8 cellular contexts compared by ENCODE assay signal in the genomic region with DNA sequence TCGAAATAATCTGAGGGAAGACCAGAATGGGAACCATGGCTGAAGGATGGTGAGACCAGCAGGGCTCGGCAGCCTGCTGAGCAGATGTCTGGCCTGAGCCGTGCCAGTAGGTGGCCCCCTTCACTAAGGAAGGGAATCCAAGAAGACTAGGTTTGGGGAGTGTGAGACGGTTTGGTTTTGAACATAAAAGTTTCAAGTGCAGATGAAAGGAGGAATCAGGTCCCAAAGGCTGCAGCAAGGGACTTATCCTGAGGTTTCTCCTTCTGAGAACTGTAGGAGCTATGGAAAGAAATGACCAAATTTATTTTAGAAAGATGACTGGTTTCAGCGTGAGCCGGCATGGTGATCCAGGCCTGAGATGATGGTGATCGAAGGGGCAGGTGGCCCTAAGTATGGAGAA. TPM values are rescaled to one million over a fixed set of nuclear protein-coding genes. Genes with fewer than 3 reads are reported as not detected.
DNase-seq lines count a peak whose midpoint lies in the region; ATAC-seq and TF ChIP-seq lines count a peak whose summit lies in the region.

No MANE protein-coding gene starts in this region.

- DNase-seq in NCI-H748 (lab: John Stamatoyannopoulos, UW; ENCODE audit: unreplicated experiment) (peak; percentile 57), NCI-H748 treated with DMSO at 0.1 percent for 48 hours (lab: John Stamatoyannopoulos, UW) (no peak), NCI-H2196 (lab: John Stamatoyannopoulos, UW; ENCODE audit: unreplicated experiment) (peak; percentile 65), cardiac fibroblast (ENCODE audit: low read depth in 2 of 2) (peak; percentile 81), left lobe of liver (ENCODE audit: low spot score) (peak; percentile 65)
- DNase-seq in activated CD4-positive, CD25-positive, alpha-beta regulatory T cell treated with anti-CD3 and anti-CD28 coated beads, Interleukin-2, amount 50 U/mL, for 16 hours (ENCODE audit: low read depth, low spot score) = peak; percentile 52
- DNase-seq in stimulated activated CD4-positive, alpha-beta T cell treated with anti-CD3 and anti-CD28 coated beads, Interleukin-4, amount 100 ng/mL, for 4 hours = peak; percentile 63 to 69

- peak; percentile 89 for TF ChIP-seq CTCF in cardiac fibroblast (IDR thresholded peaks at IDR 0.05; ENCODE audit: low read depth, low read length)

- H3K4me3 ChIP-seq in cardiac fibroblast (replicated peaks in 1 of 2; ENCODE audit: low read depth in 2 of 2, low read length in 2 of 2) = no peak overlapping the region

- ATAC-seq in left lobe of liver = peak; percentile 36
- no peak for ATAC-seq in GM21423 (IDR thresholded peaks at IDR 0.05; ENCODE audit: unreplicated experiment)

RNA-seq across cellular contexts. Expression of a gene that starts 4.6 kb away (rescaled TPM):
- 11.8 TPM for total RNA-seq in left lobe of liver

RNA-seq across cellular contexts. Expression of a gene that starts 28.1 kb away (rescaled TPM):
- 0.13 TPM for total RNA-seq in left lobe of liver

RNA-seq across cellular contexts. Expression of a gene that starts 32.0 kb away (rescaled TPM):
- total RNA-seq in left lobe of liver = not detected
